23 cellular contexts compared by ENCODE assay signal in genomic region chr19:52670046-52670445, GRCh38. TPM values are rescaled to one million over a fixed set of nuclear protein-coding genes. Genes with fewer than 3 reads are reported as not detected.
DNase-seq lines count a peak whose midpoint lies in the region; ATAC-seq and TF ChIP-seq lines count a peak whose summit lies in the region.
"Had no signal": no experiment of that assay in that cellular context is flagged by ENCODE, and none has a peak within 500 bp of the region (broad histone marks: within the 10 kb centered on the region; RNA-seq: fewer than 3 reads in every experiment).

No MANE protein-coding gene starts in this region.

- POLR2A ChIA-PET in PC-3 (lab: Charles Lee; ENCODE audit: unreplicated experiment) = no interaction called here

- H3K79me2 ChIP-seq in PC-3 (ENCODE audit: low read length) (peaks cover 37% of the 10 kb centered on the region), trophoblast cell (ENCODE audit: control insufficient read depth, insufficient read depth, low read length, poor library complexity) (peaks cover 18% of the 10 kb centered on the region)

- no peak overlapping the region for H2AK5ac ChIP-seq in trophoblast cell (ENCODE audit: low read length)

- H2AFZ ChIP-seq in PC-3 (ENCODE audit: low read length) (no peak overlapping the region), trophoblast cell (ENCODE audit: insufficient read depth, low read length, poor library complexity) (no peak overlapping the region)

- peaks cover 84% of the 10 kb centered on the region for H3K36me3 ChIP-seq in PC-3 (ENCODE audit: low read depth, low read length)
- peaks cover 17 to 19% of the 10 kb centered on the region in 2 experiments for H3K36me3 ChIP-seq in trophoblast cell (ENCODE audit: control insufficient read depth in 1 of 2, insufficient read depth in 2 of 2, low read length in 2 of 2)
- H3K36me3 ChIP-seq in MG63 = peaks cover 66% of the 10 kb centered on the region
- H3K36me3 ChIP-seq: neutrophil, uterus had no signal

- DNase-seq in DMS53 (lab: John Stamatoyannopoulos, UW) (peak; percentile 57), DMS53 treated with DMSO at 0.1 percent for 48 hours (lab: John Stamatoyannopoulos, UW; ENCODE audit: unreplicated experiment) (no peak), PC-3 (peak; percentile 84), epithelial cell of esophagus (ENCODE audit: low read depth) (peak; percentile 98), trophoblast cell (peak; percentile 75 to 82), MG63 (no peak)
- DNase-seq: activated CD8-positive, alpha-beta memory T cell treated with anti-CD3 and anti-CD28 coated beads for 24 hours; activated T-cell treated with anti-CD3 and anti-CD28 coated beads, Interleukin-2, amount 50 U/mL, for 48 hours; KG1; left ventricle myocardium superior; NCI-H1930; NCI-H345; OCI-M1; spleen; T-helper 17 cell; uterus; WERI-Rb-1 had no signal

- H3F3A ChIP-seq in PC-3 (ENCODE audit: low read length, unreplicated experiment) = no peaks in the 10 kb centered on the region

- H3K9me3 ChIP-seq in PC-3 (ENCODE audit: low read length) (peaks cover 24% of the 10 kb centered on the region; the same call in 1 of the 2 replicates), trophoblast cell (ENCODE audit: insufficient read depth, low read depth, low read length) (no peaks in the 10 kb centered on the region), MG63 (no peaks in the 10 kb centered on the region)
- H3K9me3 ChIP-seq: SJSA1, uterus had no signal

- no peaks in the 10 kb centered on the region for H3K79me1 ChIP-seq in trophoblast cell (ENCODE audit: low read length)

- no peak overlapping the region for H3K18ac ChIP-seq in trophoblast cell (ENCODE audit: low read length)

- H4K8ac ChIP-seq in trophoblast cell (ENCODE audit: low read depth, low read length) = no peak overlapping the region

- intact Hi-C loops in PC-3 (cut with micrococcal nuclease) = loop anchor here (10.0 kb wide), 1 partner anchor 55 kb away; no protein-coding TSS in a partner anchor

- BruUV-seq in PC-3 (replicated peaks; lab: Mats Ljungman, UMichigan) = no TSS peak

- TF ChIP-seq CTCF in PC-3 (conservative IDR thresholded peaks at IDR 0.05; ENCODE audit: low read depth, low read length) = no peak
- TF ChIP-seq CTCF in epithelial cell of esophagus (IDR thresholded peaks at IDR 0.05; ENCODE audit: insufficient read depth, low read depth, low read length, missing control alignments) = no peak

- H3K23ac ChIP-seq in trophoblast cell (ENCODE audit: low read length) = no peak overlapping the region

- no peak overlapping the region for H2BK5ac ChIP-seq in trophoblast cell (ENCODE audit: low read depth, low read length, poor library complexity)

- CTCF ChIA-PET in PC-3 (lab: Charles Lee) = no interaction called here

- peaks cover 14% of the 10 kb centered on the region for H3K4me1 ChIP-seq in PC-3 (ENCODE audit: insufficient read depth, low read length)
- peaks cover 6 to 10% of the 10 kb centered on the region in 2 experiments for H3K4me1 ChIP-seq in trophoblast cell (ENCODE audit: control insufficient read depth in 1 of 2, insufficient read depth in 2 of 2, low read length in 2 of 2)
- H3K4me1 ChIP-seq: SJSA1, uterus had no signal

- H3K4me3 ChIP-seq in PC-3 (ENCODE audit: low read length) (no peak overlapping the region; the same call in 1 of the 2 replicates), epithelial cell of esophagus (ENCODE audit: low read length) (no peak overlapping the region), trophoblast cell (ENCODE audit: low read depth, low read length) (no peak overlapping the region), MG63 (no peak overlapping the region)
- H3K4me3 ChIP-seq: SJSA1, spleen, uterus had no signal

- no peak overlapping the region for H4K91ac ChIP-seq in trophoblast cell (ENCODE audit: low read depth, low read length)

- WGBS in trophoblast cell (ENCODE audit: extremely low coverage, insufficient coverage, insufficient read length) = no CpG with 5 or more reads among the region's 4 CpGs

- H3K9ac ChIP-seq in PC-3 (ENCODE audit: low read length) (peak overlapping the region; percentile 5; the same call in 1 of the 2 replicates), trophoblast cell (ENCODE audit: low read length) (no peak overlapping the region)

- H3K27ac ChIP-seq in PC-3 (ENCODE audit: low read length) (peak overlapping the region; percentile 58), trophoblast cell (ENCODE audit: low read depth, low read length) (no peak overlapping the region)
- H3K27ac ChIP-seq: 22Rv1, neutrophil, SJSA1, spleen, uterus, WERI-Rb-1 had no signal

- no peak overlapping the region for H2BK12ac ChIP-seq in trophoblast cell (ENCODE audit: low read length)

- H3K27me3 ChIP-seq in PC-3 (ENCODE audit: low read length) (no peaks in the 10 kb centered on the region), trophoblast cell (ENCODE audit: insufficient read depth, low read length) (no peaks in the 10 kb centered on the region), MG63 (no peaks in the 10 kb centered on the region)
- H3K27me3 ChIP-seq: neutrophil, SJSA1, spleen, uterus had no signal

- no peaks in the 10 kb centered on the region for H4K20me1 ChIP-seq in PC-3 (ENCODE audit: low read length)

- ATAC-seq in PC-3 (peak; percentile 57), GM18870 (IDR thresholded peaks at IDR 0.05; ENCODE audit: unreplicated experiment) (no peak), GM19351 (IDR thresholded peaks at IDR 0.05; ENCODE audit: unreplicated experiment) (no peak)
- ATAC-seq: activated naive CD4-positive, alpha-beta T cell treated with anti-CD3 and anti-CD28 coated beads, Interleukin-2, amount 50 U/mL, for 72 hours; left ventricle myocardium superior; T-helper 17 cell had no signal

- H3K4ac ChIP-seq in trophoblast cell (ENCODE audit: low read depth, low read length) = no peak overlapping the region

- no peak overlapping the region for H2BK120ac ChIP-seq in trophoblast cell (ENCODE audit: insufficient read depth, low read length, poor library complexity)

- no peak overlapping the region for H3K4me2 ChIP-seq in PC-3 (ENCODE audit: low read length)
- no peak overlapping the region for H3K4me2 ChIP-seq in trophoblast cell (ENCODE audit: low read length)

- H3K9me2 ChIP-seq in PC-3 (replicated peaks; ENCODE audit: low read length) = no peaks in the 10 kb centered on the region

- no peak overlapping the region for H3K14ac ChIP-seq in trophoblast cell (ENCODE audit: low read length)

- no peak overlapping the region for H4K12ac ChIP-seq in trophoblast cell (ENCODE audit: low read depth, low read length)

RNA-seq across cellular contexts. Expression of gene ZNF83, which starts 31.9 kb away (rescaled TPM):
- 32.9 and 45.4 TPM in 2 replicates for total RNA-seq in PC-3 (2014; rRNA removed)
- polyA plus RNA-seq in trophoblast cell (2013) = 78.7 and 80.9 TPM in 2 replicates
- 18.5 and 29.2 TPM in 2 replicates for total RNA-seq in MG63 (2014; rRNA removed; shearing (Covaris generic); ENCODE audit: low replicate concordance)

Comparison
In these comparisons a context has a peak if more than half of its experiments do, and no peak if none do; other contexts are left out.
1. DNase-seq: peak in DMS53 (single experiment), PC-3 (single experiment), epithelial cell of esophagus (single experiment) and trophoblast cell (2 of 2); none in DMS53 treated with DMSO at 0.1 percent for 48 hours (single experiment) and MG63 (single experiment).